In the genomic region with DNA sequence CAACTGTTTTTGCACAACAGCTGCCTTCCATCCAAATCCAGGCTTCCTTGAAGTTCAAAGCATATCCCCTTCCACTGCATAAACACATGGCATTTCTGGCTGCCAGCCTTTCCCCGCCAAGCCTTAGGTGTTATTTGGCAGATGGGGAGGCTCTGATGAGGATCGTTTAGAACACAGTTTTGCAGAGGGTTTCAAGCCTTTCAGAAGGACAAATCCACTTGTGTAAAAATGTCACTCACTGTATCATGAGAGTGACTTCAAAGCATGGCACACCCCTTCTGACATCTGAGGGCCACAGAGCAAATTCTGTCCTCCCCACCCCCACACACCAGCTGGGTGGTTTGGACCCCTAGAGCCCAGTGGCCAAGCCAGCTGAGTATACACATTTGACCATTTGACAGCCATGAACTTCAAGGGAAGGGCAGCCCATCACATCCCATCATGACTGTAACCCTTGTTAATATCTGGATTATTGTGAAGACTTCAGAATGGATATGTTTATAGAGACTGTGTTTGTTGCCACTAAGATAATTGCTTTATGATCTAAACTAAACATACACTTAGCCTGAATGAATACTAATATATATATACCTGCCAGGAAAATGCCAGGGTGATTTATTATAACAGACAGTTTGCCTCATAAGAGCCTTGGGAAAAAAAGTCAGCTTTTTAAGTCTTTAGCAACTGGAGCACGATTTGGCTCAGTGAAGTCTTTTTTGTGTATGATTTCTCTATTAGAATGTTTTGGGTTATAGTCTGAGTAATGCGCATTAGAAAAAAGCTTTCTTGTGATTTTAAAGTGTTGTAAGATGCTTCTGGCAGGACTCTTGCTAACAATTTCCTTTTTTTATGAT, we compare ENCODE assay signal across 11 cellular contexts. TPM values are rescaled to one million over a fixed set of nuclear protein-coding genes. Genes with fewer than 3 reads are reported as not detected.
DNase-seq lines count a peak whose midpoint lies in the region; ATAC-seq and TF ChIP-seq lines count a peak whose summit lies in the region.
"Had no signal": no experiment of that assay in that cellular context is flagged by ENCODE, and none has a peak within 500 bp of the region (broad histone marks: within the 10 kb centered on the region; RNA-seq: fewer than 3 reads in every experiment).

No MANE protein-coding gene starts in this region.

- no peak overlapping the region for H3K4me2 ChIP-seq in PC-9

- H2AFZ ChIP-seq in PC-9, result no peak overlapping the region

- peak; percentile 4 for DNase-seq in Right ventricle myocardium inferior (ENCODE audit: missing footprints)
- no peak for DNase-seq in right atrium auricular region (ENCODE audit: low spot score)
- peak; percentile 67 to 80 for DNase-seq in SJCRH30
- DNase-seq in lung (ENCODE audit: low spot score), result no peak
- DNase-seq in RKO (ENCODE audit: low spot score), result no peak
- no peak for DNase-seq in foreskin fibroblast
- DNase-seq in PC-9, result no peak
- DNase-seq: EL, hypothalamus, psoas muscle had no signal

- H3K4me1 ChIP-seq in right atrium auricular region (peaks cover 0 to 23% of the 10 kb centered on the region in 2 donors), SJCRH30 (peaks cover 45% of the 10 kb centered on the region), lung (ENCODE audit: control insufficient read depth in 2 of 2, insufficient read depth in 2 of 2, low read length in 2 of 2) (no peaks in the 10 kb centered on the region), PC-9 (replicated peaks; ENCODE audit: insufficient read depth) (no peaks in the 10 kb centered on the region)

- H3K4me3 ChIP-seq in right atrium auricular region (no peak overlapping the region), SJCRH30 (no peak overlapping the region), lung (no peak overlapping the region), foreskin fibroblast (ENCODE audit: low read depth in 1 of 2, low read length in 2 of 2) (no peak overlapping the region), PC-9 (no peak overlapping the region)
- H3K4me3 ChIP-seq: psoas muscle had no signal

- H3K36me3 ChIP-seq in right atrium auricular region (peaks cover 23% of the 10 kb centered on the region), SJCRH30 (no peaks in the 10 kb centered on the region), lung (ENCODE audit: control insufficient read depth in 2 of 2, insufficient read depth in 2 of 2, low read length in 2 of 2) (no peaks in the 10 kb centered on the region), PC-9 (ENCODE audit: low read depth) (peaks cover 23% of the 10 kb centered on the region; the same call in 1 of the 2 replicates)

- 50 to 78% methylated on average over 4 of the region's 4 CpGs for WGBS in lung, 2 donors

- POLR2A ChIA-PET in PC-9 (lab: Charles Lee; ENCODE audit: unreplicated experiment), result no interaction called here

- H3K27ac ChIP-seq in right atrium auricular region (no peak overlapping the region), SJCRH30 (peak overlapping the region; percentile 19), lung (ENCODE audit: low read depth in 1 of 2, low read length in 1 of 2) (no peak overlapping the region), PC-9 (no peak overlapping the region)
- H3K27ac ChIP-seq: psoas muscle had no signal

- no peaks in the 10 kb centered on the region for H4K20me1 ChIP-seq in PC-9 (ENCODE audit: insufficient read depth)

- no peaks in the 10 kb centered on the region for H3K79me2 ChIP-seq in PC-9 (ENCODE audit: low read depth)

- TF ChIP-seq CTCF in right atrium auricular region (IDR thresholded peaks at IDR 0.05), result no peak
- TF ChIP-seq CTCF in lung (IDR thresholded peaks at IDR 0.05; ENCODE audit: control extremely low read depth, extremely low read depth), result no peak
- TF ChIP-seq CTCF in foreskin fibroblast (IDR thresholded peaks at IDR 0.05; ENCODE audit: low read depth, low read length), result no peak
- TF ChIP-seq CTCF in PC-9 (conservative IDR thresholded peaks at IDR 0.05), result no peak

- no peak for ATAC-seq in Right ventricle myocardium inferior
- peak; percentile 13 for ATAC-seq in lung (ENCODE audit: insufficient read depth, low FRiP score)
- no peak for ATAC-seq in HG03520 (IDR thresholded peaks at IDR 0.05; ENCODE audit: unreplicated experiment)

- H3K27me3 ChIP-seq in right atrium auricular region (no peaks in the 10 kb centered on the region), SJCRH30 (no peaks in the 10 kb centered on the region; the same call in 1 of the 2 replicates), lung (ENCODE audit: control insufficient read depth, insufficient read depth) (no peaks in the 10 kb centered on the region), PC-9 (ENCODE audit: insufficient read depth, low read depth) (no peaks in the 10 kb centered on the region)

- CTCF ChIA-PET in PC-9 (lab: Charles Lee), result no interaction called here

- H3K9me2 ChIP-seq in PC-9 (ENCODE audit: insufficient read depth), result no peaks in the 10 kb centered on the region

- no TSS peak for BruUV-seq in PC-9 (replicated peaks; lab: Mats Ljungman, UMichigan)

- H3K9me3 ChIP-seq in right atrium auricular region (no peaks in the 10 kb centered on the region), SJCRH30 (replicated peaks) (no peaks in the 10 kb centered on the region), lung (ENCODE audit: control insufficient read depth in 2 of 2, insufficient read depth in 1 of 2, low read length in 1 of 2) (no peaks in the 10 kb centered on the region), PC-9 (ENCODE audit: insufficient read depth, low read depth) (no peaks in the 10 kb centered on the region)
- H3K9me3 ChIP-seq: psoas muscle had no signal

- H3F3A ChIP-seq in PC-9 (ENCODE audit: insufficient read depth, low read depth), result peaks cover 11% of the 10 kb centered on the region; the same call in 1 of the 2 replicates

- intact Hi-C loops in Right ventricle myocardium inferior (cut with DNase I), result no loop called here
- intact Hi-C loops in PC-9 (cut with micrococcal nuclease; ENCODE audit: unreplicated experiment), result no loop called here

RNA-seq across cellular contexts. Expression of a gene that starts 31.9 kb away (rescaled TPM):
- total RNA-seq in Right ventricle myocardium inferior (113 TPM), right atrium auricular region (100 to 1,000 TPM in 1 of 2 donors, 10 to 100 TPM in 1; 92.8 to 354 TPM), lung (100 to 1,000 TPM; 350 to 357 TPM), PC-9 (2021) (158 and 167 TPM in 2 replicates)
- 19.6 and 21.0 TPM in 2 replicates for total RNA-seq in SJCRH30 (2014; rRNA removed; shearing (Covaris generic))
- 100 to 1,000 TPM in 1 of 2 donors, 10 to 100 TPM in 1; 82.7 to 116 TPM for polyA plus RNA-seq in lung

Comparison
In these comparisons a context has a peak if more than half of its experiments do, and no peak if none do; other contexts are left out.
1. DNase-seq: peak in Right ventricle myocardium inferior (single experiment) and SJCRH30 (2 of 2); none in right atrium auricular region (single experiment), lung (single experiment), RKO (single experiment), foreskin fibroblast (0 of 2) and PC-9 (0 of 2).